Comparison of ENCODE assay signal across 1 cellular context in the genomic region with DNA sequence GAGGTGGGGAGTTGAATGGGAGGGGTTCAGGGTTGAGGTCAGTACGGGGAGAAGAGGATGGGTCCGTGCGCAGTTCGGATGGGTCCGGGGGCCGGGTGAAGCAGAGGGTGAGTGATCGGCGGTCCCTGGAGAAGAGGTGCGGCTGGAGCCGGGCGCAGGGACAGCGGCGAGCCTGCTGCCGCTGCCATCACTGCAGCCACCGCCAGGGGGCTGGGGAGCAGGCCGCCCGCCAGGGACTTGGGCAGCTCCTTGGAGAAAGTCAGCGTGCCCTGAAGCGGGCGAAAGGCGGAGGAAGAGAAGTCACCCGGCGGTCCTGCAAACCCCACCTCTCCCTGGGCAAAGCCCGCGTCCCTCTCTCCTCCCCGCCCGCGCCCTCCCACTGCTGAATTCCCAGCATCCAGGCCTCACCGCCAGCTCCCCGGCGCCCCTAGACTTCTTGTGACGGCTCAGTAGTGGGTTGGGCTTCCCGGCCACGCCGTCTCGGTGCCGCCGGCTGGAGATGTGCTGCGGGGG.
TF ChIP-seq lines count a peak whose summit lies in the region.

No MANE protein-coding gene starts in this region.

TF ChIP-seq in H1, 55 proteins besides CTCF, POLR2A, EP300 and RAD21:
- TF ChIP-seq SIRT6 (IDR thresholded peaks at IDR 0.05; ENCODE audit: low read length): no peak
- TF ChIP-seq MAX (IDR thresholded peaks at IDR 0.05): peak; percentile 77
- peak in 1 of 2 experiments; percentile 76; a peak in 2 of 4 replicates for TF ChIP-seq SIN3A (conservative IDR thresholded peaks at IDR 0.05 in 1 of 2, IDR thresholded peaks at IDR 0.05 in 1 of 2; ENCODE audit: low read depth in 1 of 2, low read length in 2 of 2)
- TF ChIP-seq E2F6 (IDR thresholded peaks at IDR 0.05): peak; percentile 70
- TF ChIP-seq TBP (IDR thresholded peaks at IDR 0.05; ENCODE audit: low read depth, low read length): peak; percentile 82; the same call in 1 of the 2 replicates
- peak; percentile 66; the same call in 1 of the 2 replicates for TF ChIP-seq YY1 (IDR thresholded peaks at IDR 0.05; ENCODE audit: low read depth, low read length)
- TF ChIP-seq SP4 (IDR thresholded peaks at IDR 0.05; ENCODE audit: low read length): no peak
- no peak for TF ChIP-seq GTF2F1 (IDR thresholded peaks at IDR 0.05; ENCODE audit: borderline replicate concordance, low read depth, low read length)
- TF ChIP-seq ASH2L (IDR thresholded peaks at IDR 0.05; ENCODE audit: low read length): peak; percentile 22
- TF ChIP-seq HDAC2 (IDR thresholded peaks at IDR 0.05; ENCODE audit: borderline replicate concordance in 1 of 2, low read depth in 2 of 2, low read length in 2 of 2): peak in 1 of 2 experiments; percentile 72; a peak in 1 of 4 replicates
- TF ChIP-seq, protein P1, sequence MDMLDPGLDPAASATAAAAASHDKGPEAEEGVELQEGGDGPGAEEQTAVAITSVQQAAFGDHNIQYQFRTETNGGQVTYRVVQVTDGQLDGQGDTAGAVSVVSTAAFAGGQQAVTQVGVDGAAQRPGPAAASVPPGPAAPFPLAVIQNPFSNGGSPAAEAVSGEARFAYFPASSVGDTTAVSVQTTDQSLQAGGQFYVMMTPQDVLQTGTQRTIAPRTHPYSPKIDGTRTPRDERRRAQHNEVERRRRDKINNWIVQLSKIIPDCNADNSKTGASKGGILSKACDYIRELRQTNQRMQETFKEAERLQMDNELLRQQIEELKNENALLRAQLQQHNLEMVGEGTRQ (IDR thresholded peaks at IDR 0.05; ENCODE audit: low read length): 0 out of 2 replicates have a peak, but pooled peaks have one; percentile 16
- 0 out of 2 replicates have a peak, but pooled peaks have one; percentile 7 for TF ChIP-seq RBBP5 (IDR thresholded peaks at IDR 0.05; ENCODE audit: borderline replicate concordance, low read depth, low read length)
- 0 out of 2 replicates have a peak, but pooled peaks have one; percentile 5 for TF ChIP-seq TEAD4 (IDR thresholded peaks at IDR 0.05; ENCODE audit: low read depth, low read length)
TF ChIP-seq in H1: peak in this region for 10.
